Comparison of ENCODE assay signal across 12 cellular contexts in genomic region chr7:157525501-157525915, GRCh38.
"Had no signal": no experiment of that assay in that cellular context is flagged by ENCODE, and none has a peak within 500 bp of the region (broad histone marks: within the 10 kb centered on the region; RNA-seq: fewer than 3 reads in every experiment).

No MANE protein-coding gene starts in this region.

- H3K36me3 Mint-ChIP-seq: naive B cell had no signal

- H3K4me1 Mint-ChIP-seq: activated B cell treated with CpG ODN at 0.5 μM for 24 hours had no signal

- ATAC-seq: activated T-cell treated with anti-CD3 and anti-CD28 coated beads, Interleukin-2, amount 50 U/mL, for 4 hours; left cardiac atrium; lower lobe of right lung had no signal

- H3K27ac Mint-ChIP-seq: activated B cell treated with CpG ODN at 0.5 μM for 24 hours; activated CD4-positive, alpha-beta T cell treated with anti-CD3 and anti-CD28 coated beads, Interleukin-2, amount 10 ng/mL, durations not matched to agents 24 days and 14 days had no signal

- H3K9me3 ChIP-seq: lower lobe of right lung, right atrium auricular region had no signal

- H3K4me3 Mint-ChIP-seq: activated B cell treated with CpG ODN at 0.5 μM for 24 hours; activated CD4-positive, alpha-beta T cell treated with anti-CD3 and anti-CD28 coated beads, Interleukin-2, amount 10 ng/mL, durations not matched to agents 24 days and 14 days; activated T-cell treated with anti-CD3 and anti-CD28 coated beads, Interleukin-2, amount 50 U/mL, for 4 hours; naive B cell had no signal

- H3K4me3 ChIP-seq: cardiac muscle cell, lower lobe of right lung, right atrium auricular region, tibial artery had no signal

- H3K27me3 Mint-ChIP-seq: activated B cell treated with CpG ODN at 0.5 μM for 24 hours had no signal

- H3K9me3 Mint-ChIP-seq: activated B cell treated with CpG ODN at 0.5 μM for 24 hours; activated CD4-positive, alpha-beta T cell treated with anti-CD3 and anti-CD28 coated beads, Interleukin-2, amount 10 ng/mL, durations not matched to agents 24 days and 14 days; activated T-cell treated with anti-CD3 and anti-CD28 coated beads, Interleukin-2, amount 50 U/mL, for 4 hours had no signal

- H3K36me3 ChIP-seq: cardiac muscle cell, lower lobe of right lung, right atrium auricular region, tibial artery had no signal

- H3K4me1 ChIP-seq: lower lobe of right lung, right atrium auricular region, tibial artery had no signal

- H3K27ac ChIP-seq: cardiac muscle cell, lower lobe of right lung, right atrium auricular region, tibial artery had no signal

- DNase-seq: activated B cell treated with CpG ODN at 0.5 μM for 24 hours; activated CD4-positive, alpha-beta T cell treated with anti-CD3 and anti-CD28 coated beads, Interleukin-2, amount 10 ng/mL, durations not matched to agents 24 days and 14 days; activated gamma-delta T cell treated with Interleukin-2 at 50 U/mL for 16 hours; activated T-cell treated with anti-CD3 and anti-CD28 coated beads, Interleukin-2, amount 50 U/mL, for 4 hours; foreskin melanocyte; left cardiac atrium; lower lobe of right lung; naive B cell; small intestine; tibial artery had no signal

- H3K27me3 ChIP-seq: cardiac muscle cell, right atrium auricular region had no signal
